ENCODE assay signal across 8 cellular contexts in genomic region chr3:52428151-52429005, GRCh38. TPM values are rescaled to one million over a fixed set of nuclear protein-coding genes. Genes with fewer than 3 reads are reported as not detected.
DNase-seq lines count a peak whose midpoint lies in the region; ATAC-seq and TF ChIP-seq lines count a peak whose summit lies in the region.

No MANE protein-coding gene starts in this region.

- ATAC-seq in activated T-cell treated with anti-CD3 and anti-CD28 coated beads, Interleukin-2, amount 50 U/mL, for 72 hours (replicated peaks in 1 of 2): peak; percentile 62 to 73
- ATAC-seq in HG02973 (IDR thresholded peaks at IDR 0.05; ENCODE audit: unreplicated experiment) (no peak), HG02970 (IDR thresholded peaks at IDR 0.05; ENCODE audit: low FRiP score, unreplicated experiment) (no peak)

- TF ChIP-seq CTCF in AG09319 (IDR thresholded peaks at IDR 0.05; ENCODE audit: low read depth, low read length) (peak; percentile 84), GM10266 (IDR thresholded peaks at IDR 0.05; ENCODE audit: control insufficient read depth, insufficient read depth, low read depth, missing control alignments) (peak; percentile 78), osteocyte (IDR thresholded peaks at IDR 0.05) (peak; percentile 82)

- H3K36me3 Mint-ChIP-seq in activated T-cell treated with anti-CD3 and anti-CD28 coated beads, Interleukin-2, amount 50 U/mL, for 72 hours (ENCODE audit: insufficient read depth in 2 of 2): no peaks in the 10 kb centered on the region
- no peaks in the 10 kb centered on the region for H3K36me3 Mint-ChIP-seq in osteocyte (ENCODE audit: unreplicated experiment)

- H3K4me3 Mint-ChIP-seq in activated T-cell treated with anti-CD3 and anti-CD28 coated beads, Interleukin-2, amount 50 U/mL, for 72 hours: no peak overlapping the region
- no peak overlapping the region for H3K4me3 Mint-ChIP-seq in osteocyte (ENCODE audit: unreplicated experiment)

- DNase-seq in AG09319 (ENCODE audit: extremely low read depth, low read depth) (peak; percentile 81), GM10266 (ENCODE audit: extremely low spot score) (peak; percentile 49), NCI-H446 (lab: John Stamatoyannopoulos, UW) (peak; percentile 3 to 48), glomerular visceral epithelial cell (ENCODE audit: extremely low spot score) (peak; percentile 62), osteocyte (ENCODE audit: extremely low spot score, unreplicated experiment) (no peak)
- peak; percentile 33 to 38 for DNase-seq in activated T-cell treated with anti-CD3 and anti-CD28 coated beads, Interleukin-2, amount 50 U/mL, for 72 hours

- H3K9me3 Mint-ChIP-seq in activated T-cell treated with anti-CD3 and anti-CD28 coated beads, Interleukin-2, amount 50 U/mL, for 72 hours: no peaks in the 10 kb centered on the region
- no peaks in the 10 kb centered on the region for H3K9me3 Mint-ChIP-seq in osteocyte (ENCODE audit: unreplicated experiment)

- H3K27me3 Mint-ChIP-seq in activated T-cell treated with anti-CD3 and anti-CD28 coated beads, Interleukin-2, amount 50 U/mL, for 72 hours (ENCODE audit: low read depth): no peaks in the 10 kb centered on the region
- H3K27me3 Mint-ChIP-seq in osteocyte (ENCODE audit: unreplicated experiment): peaks cover 3% of the 10 kb centered on the region

- H3K27ac Mint-ChIP-seq in activated T-cell treated with anti-CD3 and anti-CD28 coated beads, Interleukin-2, amount 50 U/mL, for 72 hours: no peak overlapping the region
- H3K27ac Mint-ChIP-seq in osteocyte (ENCODE audit: unreplicated experiment): no peak overlapping the region

- no peaks in the 10 kb centered on the region for H3K4me1 Mint-ChIP-seq in activated T-cell treated with anti-CD3 and anti-CD28 coated beads, Interleukin-2, amount 50 U/mL, for 72 hours (ENCODE audit: low read depth)
- no peaks in the 10 kb centered on the region for H3K4me1 Mint-ChIP-seq in osteocyte (ENCODE audit: unreplicated experiment)

RNA-seq across cellular contexts. Expression of gene SEMA3G, which starts 16.5 kb away (rescaled TPM):
- total RNA-seq in activated T-cell treated with anti-CD3 and anti-CD28 coated beads, Interleukin-2, amount 50 U/mL, for 72 hours: under 1 TPM; 0.16 to 0.36 TPM
- total RNA-seq in osteocyte: not detected in 2 replicates

RNA-seq across cellular contexts. Expression of gene PHF7, which starts 17.9 kb away (rescaled TPM):
- total RNA-seq in activated T-cell treated with anti-CD3 and anti-CD28 coated beads, Interleukin-2, amount 50 U/mL, for 72 hours: 10 to 100 TPM; 27.3 to 29.0 TPM
- total RNA-seq in osteocyte: 6.5 and 7.8 TPM in 2 replicates

RNA-seq across cellular contexts. Expression of gene BAP1, which starts 18.6 kb away (rescaled TPM):
- total RNA-seq in activated T-cell treated with anti-CD3 and anti-CD28 coated beads, Interleukin-2, amount 50 U/mL, for 72 hours: 100 to 1,000 TPM in 1 of 2 donors, 10 to 100 TPM in 1; 98.6 to 103 TPM
- 108 and 112 TPM in 2 replicates for total RNA-seq in osteocyte

RNA-seq across cellular contexts. Expression of gene TNNC1, which starts 25.5 kb away (rescaled TPM):
- total RNA-seq in activated T-cell treated with anti-CD3 and anti-CD28 coated beads, Interleukin-2, amount 50 U/mL, for 72 hours: 10 to 100 TPM; 10.8 to 14.4 TPM
- 0.60 TPM in 1 of 2 replicates, not detected in the other for total RNA-seq in osteocyte

RNA-seq across cellular contexts. Expression of gene NISCH, which starts 27.0 kb away (rescaled TPM):
- total RNA-seq in activated T-cell treated with anti-CD3 and anti-CD28 coated beads, Interleukin-2, amount 50 U/mL, for 72 hours: 10 to 100 TPM; 80.2 to 81.7 TPM
- 130 and 138 TPM in 2 replicates for total RNA-seq in osteocyte

Comparison
In these comparisons a context has a peak if more than half of its experiments do, and no peak if none do; other contexts are left out.
1. ATAC-seq: peak in activated T-cell treated with anti-CD3 and anti-CD28 coated beads, Interleukin-2, amount 50 U/mL, for 72 hours (2 of 2); none in HG02973 (single experiment) and HG02970 (single experiment).
2. Peak in every context shown above with its lines, with median percentiles within 50 percentile points of each other: CTCF ChIP-seq.